13 cellular contexts compared by ENCODE assay signal in the genomic region with DNA sequence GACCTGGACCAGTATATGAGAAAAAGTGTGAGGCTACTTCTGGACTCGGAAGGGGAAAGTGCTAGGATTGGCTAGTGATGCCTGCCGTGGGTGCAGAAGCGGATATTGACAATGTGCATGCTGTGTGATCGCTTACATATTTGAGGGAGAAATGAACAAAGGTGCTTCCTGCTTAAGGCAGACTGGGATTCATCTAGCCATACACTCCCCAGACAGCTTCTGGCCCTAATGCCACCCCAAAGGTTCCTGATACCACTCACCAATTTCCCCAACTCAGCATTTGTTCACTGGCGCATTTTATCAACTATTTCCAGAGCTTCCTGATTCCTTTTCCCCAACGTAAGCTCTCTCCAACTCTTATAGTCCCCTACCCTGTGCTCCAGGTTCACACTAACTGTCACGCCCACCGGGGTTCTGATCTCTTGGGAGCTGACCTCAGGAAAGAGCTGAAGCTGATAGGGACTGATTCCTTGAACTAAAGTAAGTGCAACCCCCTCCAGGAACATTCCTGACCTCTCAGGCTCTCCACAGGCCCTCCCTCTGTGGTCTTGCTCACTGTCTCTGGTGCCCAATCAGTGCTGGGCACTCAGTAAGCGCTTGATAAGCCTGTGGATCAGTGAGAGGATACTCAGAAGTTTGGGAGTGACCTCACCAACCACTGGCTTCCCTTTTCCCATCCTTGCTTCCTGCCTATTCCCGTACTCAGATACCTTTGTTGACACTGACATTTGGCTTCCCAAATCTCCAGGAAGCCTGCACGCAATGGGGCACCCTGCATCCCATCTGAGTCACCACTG.
DNase-seq lines count a peak whose midpoint lies in the region; ATAC-seq, FAIRE-seq and TF ChIP-seq lines count a peak whose summit lies in the region.
"Had no signal": no experiment of that assay in that cellular context is flagged by ENCODE, and none has a peak within 500 bp of the region (broad histone marks: within the 10 kb centered on the region; RNA-seq: fewer than 3 reads in every experiment).

No MANE protein-coding gene starts in this region.

- H3K9me3 ChIP-seq in heart right ventricle (no peaks in the 10 kb centered on the region), keratinocyte (ENCODE audit: control insufficient read depth, low read depth, low read length) (no peaks in the 10 kb centered on the region), OCI-LY7 (ENCODE audit: low read length) (no peaks in the 10 kb centered on the region)
- H3K9me3 ChIP-seq: transverse colon had no signal

- H2AFZ ChIP-seq in keratinocyte (ENCODE audit: control insufficient read depth, low read length) (peak overlapping the region; percentile 7), OCI-LY7 (ENCODE audit: low read length) (no peak overlapping the region)

- no peaks in the 10 kb centered on the region for H3K36me3 Mint-ChIP-seq in brain

- BruUV-seq in OCI-LY7 (replicated peaks; lab: Mats Ljungman, UMichigan), result no TSS peak

- H3K4me1 ChIP-seq in heart right ventricle, result peaks cover 18 to 88% (median 65%) of the 10 kb centered on the region in 9 donors
- peaks cover 59% of the 10 kb centered on the region for H3K4me1 ChIP-seq in keratinocyte (ENCODE audit: control insufficient read depth, extremely low read depth, insufficient read depth, low read length)
- H3K4me1 ChIP-seq in OCI-LY7 (ENCODE audit: insufficient read depth, low read length, poor library complexity, severe bottlenecking), result no peaks in the 10 kb centered on the region

- no peaks in the 10 kb centered on the region for H3K27me3 ChIP-seq in heart right ventricle
- H3K27me3 ChIP-seq in keratinocyte (ENCODE audit: control insufficient read depth, extremely low read depth, insufficient read depth, low read length), result no peaks in the 10 kb centered on the region
- H3K27me3 ChIP-seq: transverse colon had no signal

- TF ChIP-seq POLR2A in lower leg skin (IDR thresholded peaks at IDR 0.05), result no peak

- POLR2A ChIA-PET in OCI-LY7 (lab: Charles Lee), result no interaction called here

- H3K27ac Mint-ChIP-seq in brain, result peak overlapping the region; percentile 55 to 97 (median 95)

- CTCF ChIA-PET in OCI-LY7 (lab: Charles Lee; ENCODE audit: unreplicated experiment), result interaction anchor here (1.2 kb wide), 1 partner anchor 34 kb away, joined by 3 read pairs; no protein-coding TSS in a partner anchor

- no peak overlapping the region for H3K9ac ChIP-seq in keratinocyte (ENCODE audit: control insufficient read depth, extremely low read depth, insufficient read depth, low read length)

- H3K4me1 Mint-ChIP-seq in brain, result peaks cover 95% of the 10 kb centered on the region

- H3K79me2 ChIP-seq in keratinocyte (ENCODE audit: control insufficient read depth, insufficient read depth, low read length) (no peaks in the 10 kb centered on the region), OCI-LY7 (ENCODE audit: insufficient read depth, low read depth, low read length) (no peaks in the 10 kb centered on the region)

- TF ChIP-seq CTCF in heart right ventricle (IDR thresholded peaks at IDR 0.05) (no peak), brain (conservative IDR thresholded peaks at IDR 0.05) (no peak), keratinocyte (optimal IDR thresholded peaks at IDR 0.05 in 1 of 3, IDR thresholded peaks at IDR 0.05 in 1 of 3, conservative IDR thresholded peaks at IDR 0.05 in 1 of 3; ENCODE audit: extremely low read depth in 1 of 3, insufficient read depth in 2 of 3, low read length in 3 of 3) (no peak), lower leg skin (IDR thresholded peaks at IDR 0.05) (no peak), OCI-LY7 (conservative IDR thresholded peaks at IDR 0.05; ENCODE audit: low read length) (no peak)

- FAIRE-seq in keratinocyte (lab: Jason Lieb, UNC), result no peak

- H3K36me3 ChIP-seq in heart right ventricle, result no peaks in the 10 kb centered on the region
- no peaks in the 10 kb centered on the region for H3K36me3 ChIP-seq in keratinocyte (ENCODE audit: control insufficient read depth in 2 of 2, extremely low read depth in 1 of 2, insufficient read depth in 2 of 2, low read length in 2 of 2)
- no peaks in the 10 kb centered on the region for H3K36me3 ChIP-seq in OCI-LY7 (ENCODE audit: insufficient read depth, low read length)
- H3K36me3 ChIP-seq: transverse colon had no signal

- H3K27me3 Mint-ChIP-seq in brain, result no peaks in the 10 kb centered on the region

- no peak overlapping the region for H3K4me2 ChIP-seq in keratinocyte (ENCODE audit: control insufficient read depth, extremely low read depth, insufficient read depth, low read depth, low read length)
- no peak overlapping the region for H3K4me2 ChIP-seq in OCI-LY7 (ENCODE audit: low read length)

- DNase-seq in left cardiac atrium (peak; percentile 66), heart right ventricle (no peak), keratinocyte (ENCODE audit: low read depth, low spot score) (no peak), lower leg skin (ENCODE audit: low spot score in 2 of 2) (no peak), OCI-LY7 (ENCODE audit: low spot score) (no peak)
- DNase-seq: amniotic stem cell, left colon, T-helper 1 cell, transverse colon had no signal

- dilution Hi-C loops in keratinocyte (cut with MboI; ENCODE audit: extremely low pct_ligation_motif_present, low sequenced_read_pairs), result no loop called here

- 74 to 78% methylated on average over 11 of the region's 11 CpGs for WGBS in heart right ventricle, 2 donors
- 74 to 77% methylated on average over 11 of the region's 11 CpGs for WGBS in lower leg skin, 2 donors

- H3K9me3 Mint-ChIP-seq in brain, result no peaks in the 10 kb centered on the region

- H3K4me3 ChIP-seq in heart right ventricle, result no peak overlapping the region
- H3K4me3 ChIP-seq in keratinocyte (ENCODE audit: control insufficient read depth in 2 of 3, extremely low read depth in 1 of 3, insufficient read depth in 2 of 3, low read depth in 1 of 3, low read length in 3 of 3), result no peak overlapping the region
- H3K4me3 ChIP-seq in lower leg skin (ENCODE audit: low read depth, poor library complexity, severe bottlenecking), result no peak overlapping the region
- H3K4me3 ChIP-seq in OCI-LY7 (ENCODE audit: low read depth, low read length, poor library complexity, severe bottlenecking), result no peak overlapping the region
- H3K4me3 ChIP-seq: transverse colon had no signal

- no peak overlapping the region for H3K4me3 Mint-ChIP-seq in brain

- ATAC-seq in left cardiac atrium, result no peak
- ATAC-seq in heart right ventricle, result no peak
- ATAC-seq in HG02623 (IDR thresholded peaks at IDR 0.05; ENCODE audit: unreplicated experiment), result no peak
- no peak for ATAC-seq in HG02884 (IDR thresholded peaks at IDR 0.05; ENCODE audit: unreplicated experiment)
- ATAC-seq: left colon had no signal

- H3K27ac ChIP-seq in heart right ventricle (peak overlapping the region in 5 of 10 donors; percentile 4 to 77 (median 13)), keratinocyte (ENCODE audit: control insufficient read depth, insufficient read depth, low read length) (no peak overlapping the region), OCI-LY7 (ENCODE audit: low read depth, low read length, poor library complexity, severe bottlenecking) (no peak overlapping the region)
- H3K27ac ChIP-seq: epithelial cell of prostate had no signal

- H3K9me2 ChIP-seq in OCI-LY7 (ENCODE audit: insufficient read depth, low read length), result no peaks in the 10 kb centered on the region

- H4K20me1 ChIP-seq in keratinocyte (ENCODE audit: control insufficient read depth, extremely low read depth, insufficient read depth, low read length) (no peaks in the 10 kb centered on the region), OCI-LY7 (ENCODE audit: insufficient read depth, low read length) (no peaks in the 10 kb centered on the region)

- intact Hi-C loops in left cardiac atrium (cut with DNase I) (no loop called here), heart right ventricle (cut with DNase I) (no loop called here), lower leg skin (cut with DNase I; ENCODE audit: low total_unique reads) (no loop called here), OCI-LY7 (cut with micrococcal nuclease; ENCODE audit: unreplicated experiment) (no loop called here)

- H3K9me1 ChIP-seq in keratinocyte (ENCODE audit: control insufficient read depth, extremely low read depth, insufficient read depth, low read length), result no peaks in the 10 kb centered on the region
